In the genomic region with DNA sequence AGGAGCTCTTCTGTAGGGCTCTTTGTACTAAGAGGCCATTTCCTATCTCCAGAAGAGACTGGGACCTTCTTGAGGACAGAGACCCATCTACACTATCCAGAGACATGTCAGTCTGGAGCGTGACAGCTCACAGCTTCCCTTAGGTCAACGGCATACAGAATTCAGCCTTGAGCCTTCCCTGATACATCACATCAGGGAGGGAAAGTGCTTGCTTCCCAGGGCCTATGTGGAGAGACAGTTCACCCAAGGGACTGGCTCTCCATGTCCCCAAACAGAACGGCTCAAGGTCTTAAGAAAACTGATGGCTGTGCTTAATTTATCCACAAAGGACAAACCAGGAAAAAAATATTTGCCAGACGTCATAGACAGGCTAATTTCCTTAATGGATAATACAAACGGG, we compare ENCODE assay signal across 20 cellular contexts. TPM values are rescaled to one million over a fixed set of nuclear protein-coding genes. Genes with fewer than 3 reads are reported as not detected.
DNase-seq lines count a peak whose midpoint lies in the region; ATAC-seq, FAIRE-seq and TF ChIP-seq lines count a peak whose summit lies in the region.
"Had no signal": no experiment of that assay in that cellular context is flagged by ENCODE, and none has a peak within 500 bp of the region (broad histone marks: within the 10 kb centered on the region; RNA-seq: fewer than 3 reads in every experiment).

No MANE protein-coding gene starts in this region.

- peaks cover 16% of the 10 kb centered on the region for H3K36me3 Mint-ChIP-seq in T-cell

- H3K27ac Mint-ChIP-seq in T-cell, result no peak overlapping the region
- H3K27ac Mint-ChIP-seq: CD4-positive, CD25-positive, alpha-beta regulatory T cell; CD8-positive, alpha-beta memory T cell had no signal

- no peak overlapping the region for H3K56ac ChIP-seq in H1 (replicated peaks; ENCODE audit: insufficient read length, low read depth, low read length)

- ATAC-seq in T-cell (replicated peaks in 1 of 4) (no peak), HG03175 (IDR thresholded peaks at IDR 0.05; ENCODE audit: unreplicated experiment) (no peak)

- H2BK120ac ChIP-seq in H1 (replicated peaks; ENCODE audit: low read depth, low read length), result no peak overlapping the region

- TF ChIP-seq CTCF in left ventricle myocardium inferior (IDR thresholded peaks at IDR 0.05; ENCODE audit: borderline replicate concordance) (no peak), right atrium auricular region (IDR thresholded peaks at IDR 0.05) (no peak), H1 (IDR thresholded peaks at IDR 0.05; ENCODE audit: control extremely low read depth in 1 of 3, insufficient read depth in 1 of 3, low read depth in 1 of 3, low read length in 3 of 3) (no peak), sigmoid colon (IDR thresholded peaks at IDR 0.05) (no peak), suprapubic skin (IDR thresholded peaks at IDR 0.05) (no peak)

- CTCF ChIA-PET in H1 (lab: Charles Lee; ENCODE audit: partially characterized antibody) (interaction anchor here (2.5 kb wide), 1 partner anchor 59 kb away, joined by 6 read pairs; no protein-coding TSS in a partner anchor), T-cell (lab: Charles Lee) (no interaction called here)

- H3K23me2 ChIP-seq in H1 (ENCODE audit: low read depth, low read length), result no peaks in the 10 kb centered on the region

- no peak overlapping the region for H4K8ac ChIP-seq in H1 (ENCODE audit: extremely low read depth, insufficient read depth, low read length)

- H3K23ac ChIP-seq in H1 (ENCODE audit: insufficient read length), result no peak overlapping the region

- H4K20me1 ChIP-seq in H1 (replicated peaks in 1 of 2; ENCODE audit: control insufficient read depth in 1 of 2, insufficient read depth in 2 of 2, low read length in 2 of 2), result peaks cover 0 to 4% of the 10 kb centered on the region in 2 experiments

- no peak overlapping the region for H2BK15ac ChIP-seq in H1 (ENCODE audit: low read length)

- no peaks in the 10 kb centered on the region for H3K79me1 ChIP-seq in H1 (ENCODE audit: low read depth, low read length)

- H3K4me1 Mint-ChIP-seq in T-cell, result peaks cover 0 to 4% (median 0%) of the 10 kb centered on the region in 3 donors
- H3K4me1 Mint-ChIP-seq: CD8-positive, alpha-beta memory T cell had no signal

- H3K14ac ChIP-seq in H1 (ENCODE audit: insufficient read length), result no peak overlapping the region

- no peak overlapping the region for H2BK12ac ChIP-seq in H1 (ENCODE audit: low read depth, low read length)

- H3K27ac ChIP-seq in left ventricle myocardium inferior (replicated peaks) (peak overlapping the region; percentile 50), right atrium auricular region (no peak overlapping the region), H1 (ENCODE audit: low read depth, low read length) (no peak overlapping the region), sigmoid colon (no peak overlapping the region), suprapubic skin (no peak overlapping the region)

- H3K79me2 ChIP-seq in H1 (ENCODE audit: control insufficient read depth in 1 of 2, insufficient read depth in 2 of 2, low read length in 2 of 2), result peaks cover 0 to 15% of the 10 kb centered on the region in 2 experiments; a peak in 2 of 4 replicates

- no peak overlapping the region for H4K91ac ChIP-seq in H1 (replicated peaks; ENCODE audit: insufficient read length, low read length)

- 90% methylated on average over 5 of the region's 5 CpGs; no CpG with 5 or more reads in 1 of the 2 experiments for WGBS in H1 (ENCODE audit: extremely low coverage in 1 of 2, insufficient coverage in 1 of 2, insufficient read length in 1 of 2, insufficient replicate concordance in 2 of 2, low coverage in 1 of 2, low lambda C conversion rate in 2 of 2, missing lambda C conversion rate in 1 of 2), 2 experiments
- 89 to 93% methylated on average over 5 of the region's 5 CpGs for WGBS in sigmoid colon, 2 donors
- WGBS in suprapubic skin, result 88% methylated on average over 5 of the region's 5 CpGs

- FAIRE-seq in HTR-8/SVneo (lab: Jason Lieb, UNC) (peak; percentile 48), H1 (lab: Jason Lieb, UNC) (no peak)
- FAIRE-seq: D721Med, G401.6, GM12891, GM19239 had no signal

- POLR2A ChIA-PET in H1 (lab: Charles Lee; ENCODE audit: partially characterized antibody) (interaction anchor here (0.9 to 8.1 kb wide), 5 partner anchors 6 to 98 kb away, joined by 3 to 71 read pairs (median 4); a partner anchor contains a TSS), T-cell (lab: Charles Lee) (no interaction called here)

- H3K4me1 ChIP-seq in left ventricle myocardium inferior (no peaks in the 10 kb centered on the region), right atrium auricular region (no peaks in the 10 kb centered on the region), H1 (replicated peaks in 1 of 4; ENCODE audit: control insufficient read depth in 3 of 4, insufficient read depth in 4 of 4, low read length in 3 of 4) (no peaks in the 10 kb centered on the region), sigmoid colon (no peaks in the 10 kb centered on the region), suprapubic skin (no peaks in the 10 kb centered on the region)
- H3K4me1 ChIP-seq: BE2C, Caco-2 had no signal

- H3K4me3 Mint-ChIP-seq in T-cell, result no peak overlapping the region
- H3K4me3 Mint-ChIP-seq: CD4-positive, CD25-positive, alpha-beta regulatory T cell; CD8-positive, alpha-beta memory T cell had no signal

- H3K18ac ChIP-seq in H1 (ENCODE audit: extremely low read depth, low read length), result no peak overlapping the region

- DNase-seq in left ventricle myocardium inferior (no peak), right atrium auricular region (ENCODE audit: low spot score) (no peak), HTR-8/SVneo (ENCODE audit: insufficient read length, low spot score) (no peak), H1 (ENCODE audit: low read depth in 1 of 2, low spot score in 2 of 2) (no peak), sigmoid colon (peak; percentile 4), T-cell (no peak), suprapubic skin (ENCODE audit: low spot score in 2 of 2) (no peak)
- DNase-seq: ACHN; BE2C; C1 segment of cervical spinal cord; Caco-2; CD4-positive, CD25-positive, alpha-beta regulatory T cell; CD8-positive, alpha-beta memory T cell; IMR-90 had no signal

- no peak overlapping the region for H2BK5ac ChIP-seq in H1 (ENCODE audit: low read depth, low read length)

- H2AK5ac ChIP-seq in H1 (ENCODE audit: low read depth, low read length), result no peak overlapping the region

- peaks cover 37% of the 10 kb centered on the region for H3K36me3 ChIP-seq in left ventricle myocardium inferior
- peaks cover 28% of the 10 kb centered on the region for H3K36me3 ChIP-seq in right atrium auricular region
- H3K36me3 ChIP-seq in H1 (ENCODE audit: control insufficient read depth in 2 of 4, insufficient read depth in 4 of 4, low read length in 3 of 4), result peaks cover 25 to 65% (median 46%) of the 10 kb centered on the region in 4 experiments
- H3K36me3 ChIP-seq in sigmoid colon, result peaks cover 0 to 31% (median 5%) of the 10 kb centered on the region in 4 donors
- peaks cover 25% of the 10 kb centered on the region for H3K36me3 ChIP-seq in suprapubic skin

- intact Hi-C loops in left ventricle myocardium inferior (cut with micrococcal nuclease) (no loop called here), sigmoid colon (cut with DNase I) (no loop called here)

- H3K27me3 Mint-ChIP-seq in T-cell, result no peaks in the 10 kb centered on the region
- H3K27me3 Mint-ChIP-seq: CD4-positive, CD25-positive, alpha-beta regulatory T cell; CD8-positive, alpha-beta memory T cell had no signal

- no peak overlapping the region for H4K5ac ChIP-seq in H1 (ENCODE audit: insufficient read length, low read depth, low read length)

- no peak overlapping the region for H3K4ac ChIP-seq in H1 (replicated peaks; ENCODE audit: insufficient read length, low read depth, low read length)

- no peak overlapping the region for H2AFZ ChIP-seq in H1 (ENCODE audit: low read length)

- H3K4me3 ChIP-seq in left ventricle myocardium inferior (no peak overlapping the region), right atrium auricular region (no peak overlapping the region), H1 (ENCODE audit: extremely low read depth in 1 of 4, insufficient read depth in 2 of 4, low read depth in 3 of 4, low read length in 4 of 4) (no peak overlapping the region), sigmoid colon (no peak overlapping the region), suprapubic skin (no peak overlapping the region)
- H3K4me3 ChIP-seq: HAP-1 had no signal

- H2BK20ac ChIP-seq in H1 (ENCODE audit: low read length), result no peak overlapping the region

- TF ChIP-seq POLR2A in H1 (IDR thresholded peaks at IDR 0.05; ENCODE audit: control extremely low read depth in 1 of 2, low read depth in 2 of 2, low read length in 2 of 2), result peak in 1 of 2 experiments; percentile 50; a peak in 1 of 3 replicates
- TF ChIP-seq POLR2A in sigmoid colon (IDR thresholded peaks at IDR 0.05), result no peak
- no peak for TF ChIP-seq POLR2A in suprapubic skin (IDR thresholded peaks at IDR 0.05)

- H3K4me2 ChIP-seq in H1 (ENCODE audit: insufficient read depth in 1 of 2, low read depth in 2 of 2, low read length in 2 of 2), result no peak overlapping the region

- H3K27me3 ChIP-seq in left ventricle myocardium inferior (ENCODE audit: low read depth), result no peaks in the 10 kb centered on the region
- no peaks in the 10 kb centered on the region for H3K27me3 ChIP-seq in right atrium auricular region
- H3K27me3 ChIP-seq in H1 (replicated peaks in 1 of 4; ENCODE audit: control insufficient read depth in 3 of 4, extremely low read depth in 1 of 4, insufficient read depth in 3 of 4, low read length in 3 of 4), result no peaks in the 10 kb centered on the region
- H3K27me3 ChIP-seq in sigmoid colon, result no peaks in the 10 kb centered on the region
- no peaks in the 10 kb centered on the region for H3K27me3 ChIP-seq in suprapubic skin
- H3K27me3 ChIP-seq: BE2C had no signal

- no peak overlapping the region for H3K9ac ChIP-seq in H1 (replicated peaks in 1 of 4; ENCODE audit: extremely low read depth in 1 of 4, low read depth in 3 of 4, low read length in 3 of 4)

- TF ChIP-seq RAD21 in H1 (IDR thresholded peaks at IDR 0.05 in 1 of 2, conservative IDR thresholded peaks at IDR 0.05 in 1 of 2; ENCODE audit: low read depth in 2 of 2, low read length in 2 of 2), result no peak

- no peaks in the 10 kb centered on the region for H3K9me3 ChIP-seq in left ventricle myocardium inferior (replicated peaks)
- H3K9me3 ChIP-seq in right atrium auricular region, result no peaks in the 10 kb centered on the region
- no peaks in the 10 kb centered on the region for H3K9me3 ChIP-seq in H1 (ENCODE audit: insufficient read depth in 2 of 2, low read depth in 1 of 2, low read length in 1 of 2)
- no peaks in the 10 kb centered on the region for H3K9me3 ChIP-seq in sigmoid colon
- H3K9me3 ChIP-seq in suprapubic skin, result no peaks in the 10 kb centered on the region
- H3K9me3 ChIP-seq: BE2C, Caco-2 had no signal

- H3K9me3 Mint-ChIP-seq in T-cell, result no peaks in the 10 kb centered on the region
- H3K9me3 Mint-ChIP-seq: CD4-positive, CD25-positive, alpha-beta regulatory T cell; CD8-positive, alpha-beta memory T cell had no signal

- TF ChIP-seq EP300 in H1 (IDR thresholded peaks at IDR 0.05; ENCODE audit: borderline replicate concordance in 1 of 2, low read depth in 2 of 2, low read length in 2 of 2) (no peak), sigmoid colon (IDR thresholded peaks at IDR 0.05) (no peak), suprapubic skin (IDR thresholded peaks at IDR 0.05) (no peak)

RNA-seq across cellular contexts. Expression of a gene that starts 7.7 kb away (rescaled TPM):
- total RNA-seq in left ventricle myocardium inferior (8.4 TPM), right atrium auricular region (10 to 100 TPM; 15.8 to 16.9 TPM), sigmoid colon (10 to 100 TPM; 12.8 to 23.8 (median 18.2) TPM), T-cell (10 to 100 TPM; 12.7 to 20.0 (median 17.8) TPM), suprapubic skin (1 to 10 TPM in 3 of 4 donors, under 1 TPM in 1; 0.70 to 3.7 (median 1.8) TPM)
- total RNA-seq in H1 (2021; fragmentation: NEBNext Ultra II Directional; extraction: Animal tissue kit (Norgen Biotek cat#: 25700)), result 249 and 255 TPM in 2 replicates
- polyA plus RNA-seq in H1 (2011; rRNA removed) (241 and 260 TPM in 2 replicates), sigmoid colon (10 to 100 TPM; 42.3 to 62.5 (median 57.6) TPM)
- polyA plus RNA-seq in H1 (2011; cell fraction: cytosol; rRNA removed), result 268 TPM
- polyA plus RNA-seq in H1 (2011; cell fraction: nucleus; rRNA removed), result 164 TPM
- 226 to 260 TPM (median 247 TPM) in 4 replicates for polyA plus RNA-seq in H1 (2012, experiment 1 of 2)
- polyA plus RNA-seq in H1 (2012, experiment 2 of 2), result 394 TPM
- 303 TPM for polyA plus RNA-seq in H1 (2013, experiment 1 of 2)
- polyA plus RNA-seq in H1 (2013, experiment 2 of 2), result 301 TPM
- 110 and 112 TPM in 2 replicates for polyA minus RNA-seq in H1 (2011; rRNA and poly(A)+ RNA removed)
- polyA minus RNA-seq in H1 (2011; cell fraction: cytosol; rRNA and poly(A)+ RNA removed), result 54.2 TPM
- 63.2 TPM for polyA minus RNA-seq in H1 (2011; cell fraction: nucleus; rRNA and poly(A)+ RNA removed)

RNA-seq across cellular contexts. Expression of a gene that starts 35.3 kb away (rescaled TPM):
- total RNA-seq in left ventricle myocardium inferior (1,605 TPM), right atrium auricular region (1,000 to 10,000 TPM in 1 of 2 donors, 100 to 1,000 TPM in 1; 862 to 1,091 TPM), sigmoid colon (1,000 to 10,000 TPM in 3 of 4 donors, 100 to 1,000 TPM in 1; 892 to 1,272 (median 1,168) TPM), T-cell (100 to 1,000 TPM; 669 to 892 (median 718) TPM), suprapubic skin (100 to 1,000 TPM; 469 to 764 (median 628) TPM)
- total RNA-seq in H1 (2021; fragmentation: NEBNext Ultra II Directional; extraction: Animal tissue kit (Norgen Biotek cat#: 25700)), result 1,585 and 1,597 TPM in 2 replicates
- polyA plus RNA-seq in H1 (2011; rRNA removed) (1,439 and 1,605 TPM in 2 replicates), sigmoid colon (1,000 to 10,000 TPM in 2 of 3 donors, 100 to 1,000 TPM in 1; 939 to 2,667 (median 2,288) TPM)
- 2,021 TPM for polyA plus RNA-seq in H1 (2011; cell fraction: cytosol; rRNA removed)
- 1,851 TPM for polyA plus RNA-seq in H1 (2011; cell fraction: nucleus; rRNA removed)
- 2,168 to 2,404 TPM (median 2,303 TPM) in 4 replicates for polyA plus RNA-seq in H1 (2012, experiment 1 of 2)
- polyA plus RNA-seq in H1 (2012, experiment 2 of 2), result 694 TPM
- polyA plus RNA-seq in H1 (2013, experiment 1 of 2), result 1,954 TPM
- polyA plus RNA-seq in H1 (2013, experiment 2 of 2), result 1,995 TPM
- polyA minus RNA-seq in H1 (2011; rRNA and poly(A)+ RNA removed), result 1,078 and 1,386 TPM in 2 replicates
- 722 TPM for polyA minus RNA-seq in H1 (2011; cell fraction: cytosol; rRNA and poly(A)+ RNA removed)
- polyA minus RNA-seq in H1 (2011; cell fraction: nucleus; rRNA and poly(A)+ RNA removed), result 522 TPM

Comparison
In these comparisons a context has a peak if more than half of its experiments do, and no peak if none do; other contexts are left out.
1. RNA of a gene that starts 7.7 kb away (total RNA-seq): 249 to 255 TPM in H1; 12.8 to 23.8 TPM in sigmoid colon, 12.7 to 20.0 TPM in T-cell, 15.8 to 16.9 TPM in right atrium auricular region, 8.4 TPM in left ventricle myocardium inferior (single experiment) and 0.70 to 3.7 TPM in suprapubic skin; every median in the first group is over 10 times any median in the second.